8 cellular contexts compared by ENCODE assay signal in the genomic region with DNA sequence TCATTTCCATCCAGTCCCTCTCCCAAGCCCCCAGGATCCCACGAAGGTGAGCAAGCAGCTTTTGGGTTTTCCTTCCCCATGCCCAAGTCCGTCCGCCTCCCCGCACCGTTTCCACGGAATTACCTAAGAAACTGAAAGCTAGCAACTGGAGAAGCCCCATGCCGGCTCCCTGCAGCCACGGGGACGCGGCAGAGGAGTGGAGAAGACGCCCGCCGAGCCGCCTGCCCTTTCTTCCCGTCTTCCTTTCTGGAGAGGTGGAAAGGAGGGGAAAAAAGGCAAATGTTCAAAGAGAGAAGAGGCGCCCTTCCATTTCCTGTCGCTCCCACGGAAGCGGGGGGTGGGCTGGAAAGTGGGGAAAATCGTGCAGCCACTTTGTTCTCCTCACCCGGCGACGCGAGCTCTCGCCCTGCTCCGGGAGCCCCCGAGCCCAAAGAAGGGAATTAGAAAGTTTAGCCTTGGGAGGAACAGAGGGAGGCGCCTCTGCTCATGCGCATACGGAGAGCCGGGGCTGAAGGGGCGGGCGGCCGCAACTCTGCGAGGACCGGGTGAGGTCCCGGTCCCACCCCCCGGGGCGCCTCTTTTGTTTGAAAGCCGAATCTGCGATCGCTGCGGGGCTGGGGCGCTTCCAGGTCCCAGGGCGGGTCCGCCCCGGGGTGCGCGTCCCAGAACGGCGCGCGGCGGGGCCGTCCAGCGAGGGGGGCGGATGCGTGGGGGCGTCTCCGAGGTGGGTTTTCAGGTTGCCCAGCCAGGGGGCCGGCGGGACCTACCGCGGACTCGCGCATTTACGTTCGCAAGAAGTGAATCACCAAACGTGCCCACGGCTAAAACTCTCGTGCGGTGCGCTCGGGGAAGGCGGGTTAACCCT. TPM values are rescaled to one million over a fixed set of nuclear protein-coding genes. Genes with fewer than 3 reads are reported as not detected.
A peak's percentile ranks its signal among the peaks of the same experiment; 100 is the strongest.
DNase-seq lines count a peak whose midpoint lies in the region; ATAC-seq lines count a peak whose summit lies in the region.

A gene (minus strand): TSS at position 436 of the 865 bp plus-strand sequence. CDS start 276 bp downstream, at position 160.

- H3K27me3 Mint-ChIP-seq in natural killer cell treated with Interleukin-12 subunit alpha and Interleukin-12 subunit beta and Interleukin-15 and Interleukin-18, amount 100 ng/mL, for 72 hours: peaks cover 39 to 45% of the 10 kb centered on the region in 2 donors

- DNase-seq in DMS53 treated with DMSO at 0.1 percent for 48 hours (lab: John Stamatoyannopoulos, UW; ENCODE audit: unreplicated experiment) (peak; percentile 62), LoVo (ENCODE audit: low spot score) (peak; percentile 83), fibroblast of the conjunctiva (ENCODE audit: low read depth) (peak; percentile 65), RPMI8226 (no peak)
- peak; percentile 57 for DNase-seq in activated CD8-positive, alpha-beta memory T cell treated with anti-CD3 and anti-CD28 coated beads, Interleukin-2, amount 50 U/mL, for 48 hours
- DNase-seq in natural killer cell treated with Interleukin-12 subunit alpha and Interleukin-12 subunit beta and Interleukin-15 and Interleukin-18, amount 100 ng/mL, for 72 hours (ENCODE audit: low spot score): no peak
- DNase-seq in activated CD4-positive, CD25-positive, alpha-beta regulatory T cell treated with anti-CD3 and anti-CD28 coated beads, Interleukin-2, amount 50 U/mL, for 72 hours: no peak

- H3K36me3 Mint-ChIP-seq in natural killer cell treated with Interleukin-12 subunit alpha and Interleukin-12 subunit beta and Interleukin-15 and Interleukin-18, amount 100 ng/mL, for 72 hours: peaks cover 6% of the 10 kb centered on the region

- ATAC-seq in natural killer cell treated with Interleukin-12 subunit alpha and Interleukin-12 subunit beta and Interleukin-15 and Interleukin-18, amount 100 ng/mL, for 72 hours: no peak
- ATAC-seq in GM18873 (IDR thresholded peaks at IDR 0.05; ENCODE audit: low FRiP score, unreplicated experiment): no peak

- no peaks in the 10 kb centered on the region for H3K9me3 Mint-ChIP-seq in natural killer cell treated with Interleukin-12 subunit alpha and Interleukin-12 subunit beta and Interleukin-15 and Interleukin-18, amount 100 ng/mL, for 72 hours

- no peak within 1 kb of the TSS for H3K27ac Mint-ChIP-seq in natural killer cell treated with Interleukin-12 subunit alpha and Interleukin-12 subunit beta and Interleukin-15 and Interleukin-18, amount 100 ng/mL, for 72 hours

- peak within 1 kb of the TSS; percentile 36 for H3K4me3 Mint-ChIP-seq in natural killer cell treated with Interleukin-12 subunit alpha and Interleukin-12 subunit beta and Interleukin-15 and Interleukin-18, amount 100 ng/mL, for 72 hours

- peaks cover 0 to 4% of the 10 kb centered on the region in 2 donors for H3K4me1 Mint-ChIP-seq in natural killer cell treated with Interleukin-12 subunit alpha and Interleukin-12 subunit beta and Interleukin-15 and Interleukin-18, amount 100 ng/mL, for 72 hours (ENCODE audit: low read depth in 2 of 2)

RNA-seq across cellular contexts. Expression of the gene that starts here (rescaled TPM):
- total RNA-seq in natural killer cell treated with Interleukin-12 subunit alpha and Interleukin-12 subunit beta and Interleukin-15 and Interleukin-18, amount 100 ng/mL, for 72 hours: not detected

Comparison
In these comparisons a context has a peak if more than half of its experiments do, and no peak if none do; other contexts are left out.
1. DNase-seq: peak in DMS53 treated with DMSO at 0.1 percent for 48 hours (single experiment), LoVo (single experiment), activated CD8-positive, alpha-beta memory T cell treated with anti-CD3 and anti-CD28 coated beads, Interleukin-2, amount 50 U/mL, for 48 hours (single experiment) and fibroblast of the conjunctiva (single experiment); none in natural killer cell treated with Interleukin-12 subunit alpha and Interleukin-12 subunit beta and Interleukin-15 and Interleukin-18, amount 100 ng/mL, for 72 hours (single experiment), RPMI8226 (single experiment) and activated CD4-positive, CD25-positive, alpha-beta regulatory T cell treated with anti-CD3 and anti-CD28 coated beads, Interleukin-2, amount 50 U/mL, for 72 hours (single experiment).